33 cellular contexts compared by ENCODE assay signal in the genomic region with DNA sequence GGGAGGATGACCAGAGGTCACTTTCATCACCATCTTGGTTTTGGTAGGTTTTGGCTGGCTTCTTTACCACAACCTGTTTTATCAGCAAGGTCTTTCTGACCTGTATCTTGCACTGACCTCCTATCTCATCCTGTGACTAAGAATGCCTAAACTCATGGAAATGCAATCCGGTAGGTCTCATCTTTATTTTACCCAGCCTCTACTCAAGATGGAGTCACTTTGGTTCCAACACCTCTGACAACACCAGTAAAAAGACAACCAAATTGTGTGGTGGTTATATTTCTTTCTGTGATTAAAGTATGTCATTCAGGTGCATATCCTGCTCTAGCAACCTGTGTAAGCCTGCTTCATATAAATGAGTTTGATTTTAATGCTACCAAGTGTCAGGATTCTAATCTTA.
DNase-seq lines count a peak whose midpoint lies in the region; ATAC-seq, FAIRE-seq and TF ChIP-seq lines count a peak whose summit lies in the region.
"Had no signal": no experiment of that assay in that cellular context is flagged by ENCODE, and none has a peak within 500 bp of the region (broad histone marks: within the 10 kb centered on the region; RNA-seq: fewer than 3 reads in every experiment).

No MANE protein-coding gene starts in this region.

- H3K27ac ChIP-seq in K562 (ENCODE audit: extremely low read depth, low read depth, low read length) (no peak overlapping the region), keratinocyte (ENCODE audit: control insufficient read depth, insufficient read depth, low read length) (no peak overlapping the region)
- H3K27ac ChIP-seq: 22Rv1; A549; BLaER1; BLaER1 treated with 17β-estradiol and CSF1 and Interleukin-3, amounts not matched to agents 10 nM and 100 nM; C4-2B had no signal

- in situ Hi-C loops in K562 (cut with MboI) = no loop called here

- no peak for TF ChIP-seq RAD21 in K562 (CRISPR knock-in tag; conservative IDR thresholded peaks at IDR 0.05 in 1 of 2, IDR thresholded peaks at IDR 0.05 in 1 of 2)

- no peaks in the 10 kb centered on the region for H3K36me3 ChIP-seq in K562 (ENCODE audit: control insufficient read depth, insufficient read depth, low read length)
- H3K36me3 ChIP-seq in keratinocyte (ENCODE audit: control insufficient read depth in 2 of 2, extremely low read depth in 1 of 2, insufficient read depth in 2 of 2, low read length in 2 of 2) = no peaks in the 10 kb centered on the region
- H3K36me3 ChIP-seq: BE2C; BLaER1; BLaER1 treated with 17β-estradiol and CSF1 and Interleukin-3, amounts not matched to agents 10 nM and 100 nM had no signal

- H2AFZ ChIP-seq in K562 (ENCODE audit: low read depth, low read length) = no peak overlapping the region
- no peak overlapping the region for H2AFZ ChIP-seq in keratinocyte (ENCODE audit: control insufficient read depth, low read length)

- H4K20me1 ChIP-seq in K562 (replicated peaks; ENCODE audit: control insufficient read depth, insufficient read depth, low read length) (no peaks in the 10 kb centered on the region), keratinocyte (ENCODE audit: control insufficient read depth, extremely low read depth, insufficient read depth, low read length) (no peaks in the 10 kb centered on the region)
- H4K20me1 ChIP-seq: BLaER1; BLaER1 treated with 17β-estradiol and CSF1 and Interleukin-3, amounts not matched to agents 10 nM and 100 nM had no signal

- H3K36me3 Mint-ChIP-seq in activated T-helper 1 cell treated with anti-CD3 and anti-CD28 coated beads, Interleukin-12 subunit alpha, Interleukin-12 subunit beta, Interleukin-2, Interleukin-4 antibody, amounts not matched to agents 30 ng/mL and 10 ng/mL and 1 ng/mL, durations not matched to agents 14 hours and 24 hours and 36 hours (ENCODE audit: low read depth) = no peaks in the 10 kb centered on the region
- H3K36me3 Mint-ChIP-seq: CD14-positive monocyte; CD4-positive, alpha-beta memory T cell; CD4-positive, CD25-positive, alpha-beta regulatory T cell; CD8-positive, alpha-beta memory T cell; CD8-positive, alpha-beta T cell had no signal

- H3K27me3 ChIP-seq in K562 (ENCODE audit: control insufficient read depth in 2 of 2, insufficient read depth in 2 of 2, low read length in 2 of 2) (no peaks in the 10 kb centered on the region), keratinocyte (ENCODE audit: control insufficient read depth, extremely low read depth, insufficient read depth, low read length) (no peaks in the 10 kb centered on the region)
- H3K27me3 ChIP-seq: BE2C; BLaER1; BLaER1 treated with 17β-estradiol and CSF1 and Interleukin-3, amounts not matched to agents 10 nM and 100 nM had no signal

- H3K27ac Mint-ChIP-seq in activated T-helper 1 cell treated with anti-CD3 and anti-CD28 coated beads, Interleukin-12 subunit alpha, Interleukin-12 subunit beta, Interleukin-2, Interleukin-4 antibody, amounts not matched to agents 30 ng/mL and 10 ng/mL and 1 ng/mL, durations not matched to agents 14 hours and 24 hours and 36 hours = no peak overlapping the region
- H3K27ac Mint-ChIP-seq: B cell; CD14-positive monocyte; CD4-positive, alpha-beta memory T cell; CD4-positive, alpha-beta T cell; CD4-positive, CD25-positive, alpha-beta regulatory T cell; CD8-positive, alpha-beta memory T cell; CD8-positive, alpha-beta T cell had no signal

- H3K4me3 ChIP-seq in K562 (no peak overlapping the region), keratinocyte (ENCODE audit: control insufficient read depth in 2 of 3, extremely low read depth in 1 of 3, insufficient read depth in 2 of 3, low read depth in 1 of 3, low read length in 3 of 3) (no peak overlapping the region), foreskin fibroblast (ENCODE audit: low read depth in 1 of 2, low read length in 2 of 2) (no peak overlapping the region)
- H3K4me3 ChIP-seq: A549; BLaER1; BLaER1 treated with 17β-estradiol and CSF1 and Interleukin-3, amounts not matched to agents 10 nM and 100 nM had no signal

- H3K4me1 ChIP-seq in K562 (replicated peaks in 1 of 2; ENCODE audit: control insufficient read depth in 2 of 2, insufficient read depth in 2 of 2, low read length in 2 of 2) (no peaks in the 10 kb centered on the region), keratinocyte (ENCODE audit: control insufficient read depth, extremely low read depth, insufficient read depth, low read length) (no peaks in the 10 kb centered on the region)
- H3K4me1 ChIP-seq: A549, BE2C, BLaER1, Caco-2 had no signal

- no peak overlapping the region for H3K9ac ChIP-seq in K562 (ENCODE audit: insufficient read depth in 1 of 2, low read depth in 2 of 2, low read length in 2 of 2)
- H3K9ac ChIP-seq in keratinocyte (ENCODE audit: control insufficient read depth, extremely low read depth, insufficient read depth, low read length) = no peak overlapping the region
- H3K9ac ChIP-seq: BLaER1; BLaER1 treated with 17β-estradiol and CSF1 and Interleukin-3, amounts not matched to agents 10 nM and 100 nM had no signal

- H3K9me1 ChIP-seq in K562 (ENCODE audit: control insufficient read depth, insufficient read depth, low read length) (no peaks in the 10 kb centered on the region), keratinocyte (ENCODE audit: control insufficient read depth, extremely low read depth, insufficient read depth, low read length) (no peaks in the 10 kb centered on the region)

- no peaks in the 10 kb centered on the region for H3K4me1 Mint-ChIP-seq in activated T-helper 1 cell treated with anti-CD3 and anti-CD28 coated beads, Interleukin-12 subunit alpha, Interleukin-12 subunit beta, Interleukin-2, Interleukin-4 antibody, amounts not matched to agents 30 ng/mL and 10 ng/mL and 1 ng/mL, durations not matched to agents 14 hours and 24 hours and 36 hours (ENCODE audit: low read depth)
- H3K4me1 Mint-ChIP-seq: B cell; CD14-positive monocyte; CD4-positive, alpha-beta memory T cell; CD4-positive, CD25-positive, alpha-beta regulatory T cell; CD8-positive, alpha-beta memory T cell had no signal

- dilution Hi-C loops in keratinocyte (cut with MboI; ENCODE audit: extremely low pct_ligation_motif_present, low sequenced_read_pairs) = no loop called here

- 0% methylated on average over 1 of the region's 1 CpG for WGBS in K562 (ENCODE audit: insufficient coverage, low coverage, missing lambda C conversion rate)

- H3K4me2 ChIP-seq in K562 (ENCODE audit: insufficient read depth, low read length) (no peak overlapping the region), keratinocyte (ENCODE audit: control insufficient read depth, extremely low read depth, insufficient read depth, low read depth, low read length) (no peak overlapping the region)
- H3K4me2 ChIP-seq: A549; BLaER1; BLaER1 treated with 17β-estradiol and CSF1 and Interleukin-3, amounts not matched to agents 10 nM and 100 nM had no signal

- no peak for TF ChIP-seq CTCF in K562 (IDR thresholded peaks at IDR 0.05 in 2 of 3, conservative IDR thresholded peaks at IDR 0.05 in 1 of 3; ENCODE audit: insufficient read depth in 2 of 3, low read depth in 1 of 3, low read length in 3 of 3)
- TF ChIP-seq CTCF in keratinocyte (optimal IDR thresholded peaks at IDR 0.05 in 1 of 3, IDR thresholded peaks at IDR 0.05 in 1 of 3, conservative IDR thresholded peaks at IDR 0.05 in 1 of 3; ENCODE audit: extremely low read depth in 1 of 3, insufficient read depth in 2 of 3, low read length in 3 of 3) = no peak
- no peak for TF ChIP-seq CTCF in foreskin fibroblast (IDR thresholded peaks at IDR 0.05; ENCODE audit: low read depth, low read length)

- POLR2A ChIA-PET in K562 (lab: Yijun Ruan, JAX) = no interaction called here

- TF ChIP-seq EP300 in K562 (IDR thresholded peaks at IDR 0.05; ENCODE audit: low read length) = no peak

- H3K79me2 ChIP-seq in K562 (ENCODE audit: control insufficient read depth, insufficient read depth, low read length) = no peaks in the 10 kb centered on the region
- no peaks in the 10 kb centered on the region for H3K79me2 ChIP-seq in keratinocyte (ENCODE audit: control insufficient read depth, insufficient read depth, low read length)

- no peak for FAIRE-seq in K562 (lab: Jason Lieb, UNC)
- peak; percentile 20 for FAIRE-seq in keratinocyte (lab: Jason Lieb, UNC)
- FAIRE-seq: A204.1, A549, D721Med had no signal

- H3K9me3 Mint-ChIP-seq in activated T-helper 1 cell treated with anti-CD3 and anti-CD28 coated beads, Interleukin-12 subunit alpha, Interleukin-12 subunit beta, Interleukin-2, Interleukin-4 antibody, amounts not matched to agents 30 ng/mL and 10 ng/mL and 1 ng/mL, durations not matched to agents 14 hours and 24 hours and 36 hours = peaks cover 10% of the 10 kb centered on the region

- CTCF ChIA-PET in K562 (lab: Yijun Ruan, JAX; ENCODE audit: low intra/inter-chr PET ratio) = no interaction called here

- H3K27me3 Mint-ChIP-seq in activated T-helper 1 cell treated with anti-CD3 and anti-CD28 coated beads, Interleukin-12 subunit alpha, Interleukin-12 subunit beta, Interleukin-2, Interleukin-4 antibody, amounts not matched to agents 30 ng/mL and 10 ng/mL and 1 ng/mL, durations not matched to agents 14 hours and 24 hours and 36 hours (ENCODE audit: insufficient read depth) = no peaks in the 10 kb centered on the region
- H3K27me3 Mint-ChIP-seq: B cell; CD4-positive, alpha-beta memory T cell; CD4-positive, alpha-beta T cell; CD4-positive, CD25-positive, alpha-beta regulatory T cell; CD8-positive, alpha-beta memory T cell had no signal

- DNase-seq in K562 (ENCODE audit: extremely low read depth in 1 of 4, low spot score in 3 of 4) = no peak
- no peak for DNase-seq in keratinocyte (ENCODE audit: low read depth, low spot score)
- no peak for DNase-seq in foreskin fibroblast
- DNase-seq in activated T-helper 1 cell treated with anti-CD3 and anti-CD28 coated beads, Interleukin-12 subunit alpha, Interleukin-12 subunit beta, Interleukin-2, Interleukin-4 antibody, amounts not matched to agents 30 ng/mL and 10 ng/mL and 1 ng/mL, durations not matched to agents 14 hours and 24 hours and 36 hours (ENCODE audit: low spot score) = no peak
- DNase-seq: 8988T; ACHN; AML-193; BE2C; C1 segment of cervical spinal cord; Caco-2; Calu3; CD4-positive, alpha-beta memory T cell; CD4-positive, alpha-beta T cell; CD4-positive, CD25-positive, alpha-beta regulatory T cell; CD8-positive, alpha-beta memory T cell; CD8-positive, alpha-beta T cell; COR-L47; DMS 273 treated with DMSO at 0.1 percent for 48 hours; DMS153; DMS53; DMS79; DMS79 treated with DMSO at 0.1 percent for 48 hours; DND-41; EL had no signal

- no TSS peak for BruUV-seq in K562 (replicated peaks; lab: Mats Ljungman, UMichigan)

- H3K4me3 Mint-ChIP-seq in activated T-helper 1 cell treated with anti-CD3 and anti-CD28 coated beads, Interleukin-12 subunit alpha, Interleukin-12 subunit beta, Interleukin-2, Interleukin-4 antibody, amounts not matched to agents 30 ng/mL and 10 ng/mL and 1 ng/mL, durations not matched to agents 14 hours and 24 hours and 36 hours = no peak overlapping the region
- H3K4me3 Mint-ChIP-seq: B cell; CD14-positive monocyte; CD4-positive, alpha-beta memory T cell; CD4-positive, alpha-beta T cell; CD4-positive, CD25-positive, alpha-beta regulatory T cell; CD8-positive, alpha-beta memory T cell; CD8-positive, alpha-beta T cell had no signal

- intact Hi-C loops in K562 (cut with micrococcal nuclease) = no loop called here
- intact Hi-C loops in activated T-helper 1 cell treated with anti-CD3 and anti-CD28 coated beads, Interleukin-12 subunit alpha, Interleukin-12 subunit beta, Interleukin-2, Interleukin-4 antibody, amounts not matched to agents 30 ng/mL and 10 ng/mL and 1 ng/mL, durations not matched to agents 14 hours and 24 hours and 36 hours (cut with micrococcal nuclease) = no loop called here

- ATAC-seq in K562 = no peak
- ATAC-seq: A549; CD8-positive, alpha-beta T cell had no signal

- no peak for TF ChIP-seq POLR2A in K562 (conservative IDR thresholded peaks at IDR 0.05)

- H3K9me3 ChIP-seq in K562 (replicated peaks; ENCODE audit: control insufficient read depth, insufficient read depth, low read depth, low read length) (no peaks in the 10 kb centered on the region), keratinocyte (ENCODE audit: control insufficient read depth, low read depth, low read length) (no peaks in the 10 kb centered on the region)
- H3K9me3 ChIP-seq: A549; BE2C; BLaER1; BLaER1 treated with 17β-estradiol and CSF1 and Interleukin-3, amounts not matched to agents 10 nM and 100 nM; Caco-2 had no signal
